In genomic region chr7:157929671-157930070, GRCh38 we compare ENCODE assay signal across 30 cellular contexts.
"Had no signal": no experiment of that assay in that cellular context is flagged by ENCODE, and none has a peak within 500 bp of the region (broad histone marks: within the 10 kb centered on the region; RNA-seq: fewer than 3 reads in every experiment).

No MANE protein-coding gene starts in this region.

- DNase-seq: activated B cell treated with CpG ODN at 0.5 μM for 24 hours; activated CD4-positive, alpha-beta memory T cell treated with anti-CD3 and anti-CD28 coated beads for 36 hours; activated CD4-positive, alpha-beta T cell treated with anti-CD3 and anti-CD28 coated beads for 4 hours; activated CD4-positive, alpha-beta T cell treated with anti-CD3 and anti-CD28 coated beads, Interleukin-2, amount 50 U/mL, for 1 hour; activated CD4-positive, CD25-positive, alpha-beta regulatory T cell treated with anti-CD3 and anti-CD28 coated beads, Interleukin-2, amount 50 U/mL, for 72 hours; activated gamma-delta T cell treated with Interleukin-2 at 50 U/mL for 16 hours; activated naive CD4-positive, alpha-beta T cell treated with anti-CD3 and anti-CD28 coated beads for 36 hours; activated T-cell treated with anti-CD3 and anti-CD28 coated beads for 4 hours; activated T-cell treated with anti-CD3 and anti-CD28 coated beads, Interleukin-2, amount 50 U/mL, for 4 hours; adrenal gland; body of pancreas; NCI-H1694; NCI-H1930; NCI-H2171; NCI-H526; NCI-H748 treated with DMSO at 0.1 percent for 48 hours; NK-92 treated with Interleukin-12 subunit alpha and Interleukin-12 subunit beta, amount 100 ng/mL, for 24 hours; PC-3; Peyer's patch; RPMI8226; SHP77 treated with DMSO at 0.1 percent for 48 hours; T-helper 1 cell; T-helper 2 cell; T-helper 9 cell had no signal

- H3K27me3 Mint-ChIP-seq: activated B cell treated with CpG ODN at 0.5 μM for 24 hours had no signal

- H3K4me3 Mint-ChIP-seq: activated B cell treated with CpG ODN at 0.5 μM for 24 hours; activated CD4-positive, alpha-beta memory T cell treated with anti-CD3 and anti-CD28 coated beads for 36 hours; activated naive CD4-positive, alpha-beta T cell treated with anti-CD3 and anti-CD28 coated beads for 36 hours; activated T-cell treated with anti-CD3 and anti-CD28 coated beads, Interleukin-2, amount 50 U/mL, for 4 hours; activated T-helper 1 cell treated with anti-CD3 and anti-CD28 coated beads, Interleukin-12 subunit alpha, Interleukin-12 subunit beta, Interleukin-2, Interleukin-4 antibody, amounts not matched to agents 30 ng/mL and 10 ng/mL and 1 ng/mL, durations not matched to agents 14 hours and 24 hours and 36 hours had no signal

- H3K27ac Mint-ChIP-seq: activated B cell treated with CpG ODN at 0.5 μM for 24 hours; activated CD4-positive, alpha-beta memory T cell treated with anti-CD3 and anti-CD28 coated beads for 36 hours; activated naive CD4-positive, alpha-beta T cell treated with anti-CD3 and anti-CD28 coated beads for 36 hours; activated T-helper 1 cell treated with anti-CD3 and anti-CD28 coated beads, Interleukin-12 subunit alpha, Interleukin-12 subunit beta, Interleukin-2, Interleukin-4 antibody, amounts not matched to agents 30 ng/mL and 10 ng/mL and 1 ng/mL, durations not matched to agents 14 hours and 24 hours and 36 hours had no signal

- H3K4me3 ChIP-seq: adrenal gland, body of pancreas, breast epithelium, Peyer's patch had no signal

- H3K9me3 ChIP-seq: adrenal gland, body of pancreas, breast epithelium had no signal

- H3K4me1 ChIP-seq: adrenal gland, body of pancreas, breast epithelium, Peyer's patch had no signal

- FAIRE-seq: astrocyte had no signal

- H3K36me3 ChIP-seq: adrenal gland, breast epithelium, Peyer's patch had no signal

- H3K27ac ChIP-seq: adrenal gland, body of pancreas, breast epithelium, Peyer's patch, VCaP had no signal

- ATAC-seq: activated naive CD4-positive, alpha-beta T cell treated with anti-CD3 and anti-CD28 coated beads, Interleukin-2, amount 50 U/mL, for 72 hours; activated T-cell treated with anti-CD3 and anti-CD28 coated beads, Interleukin-2, amount 50 U/mL, for 4 hours; body of pancreas; PC-3; SK-N-SH treated with all-trans-retinoic acid at 6 μM for 48 hours had no signal

- H3K27me3 ChIP-seq: adrenal gland, body of pancreas, Peyer's patch had no signal
